In the genomic region with DNA sequence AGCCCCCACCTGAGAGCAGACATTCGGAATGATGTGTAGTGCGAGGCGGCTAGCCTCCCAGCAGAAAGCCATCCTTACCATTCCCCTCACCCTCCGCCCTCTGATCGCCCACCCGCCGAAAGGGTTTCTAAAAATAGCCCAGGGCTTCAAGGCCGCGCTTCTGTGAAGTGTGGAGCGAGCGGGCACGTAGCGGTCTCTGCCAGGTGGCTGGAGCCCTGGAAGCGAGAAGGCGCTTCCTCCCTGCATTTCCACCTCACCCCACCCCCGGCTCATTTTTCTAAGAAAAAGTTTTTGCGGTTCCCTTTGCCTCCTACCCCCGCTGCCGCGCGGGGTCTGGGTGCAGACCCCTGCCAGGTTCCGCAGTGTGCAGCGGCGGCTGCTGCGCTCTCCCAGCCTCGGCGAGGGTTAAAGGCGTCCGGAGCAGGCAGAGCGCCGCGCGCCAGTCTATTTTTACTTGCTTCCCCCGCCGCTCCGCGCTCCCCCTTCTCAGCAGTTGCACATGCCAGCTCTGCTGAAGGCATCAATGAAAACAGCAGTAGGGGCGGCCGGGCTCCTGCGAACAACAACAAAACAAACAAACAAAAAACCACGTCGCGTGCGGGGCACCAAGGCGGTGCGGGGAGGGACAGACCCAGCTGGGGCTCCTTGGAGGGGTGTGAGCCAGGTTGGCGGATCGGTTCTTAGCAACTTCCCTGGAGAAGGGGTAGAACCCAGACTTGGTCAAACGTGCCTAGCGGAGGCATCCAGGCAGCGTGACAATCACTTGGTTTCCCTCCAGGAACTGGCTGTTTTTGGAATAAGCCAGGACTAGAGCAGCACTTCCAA, we compare ENCODE assay signal across 13 cellular contexts. TPM values are rescaled to one million over a fixed set of nuclear protein-coding genes. Genes with fewer than 3 reads are reported as not detected.
DNase-seq lines count a peak whose midpoint lies in the region; ATAC-seq and TF ChIP-seq lines count a peak whose summit lies in the region.
"Had no signal": no experiment of that assay in that cellular context is flagged by ENCODE, and none has a peak within 500 bp of the region (broad histone marks: within the 10 kb centered on the region; RNA-seq: fewer than 3 reads in every experiment).

No MANE protein-coding gene starts in this region.

- intact Hi-C loops in cardiac septum (cut with DNase I) = loop anchor here (10.0 kb wide), 1 partner anchor 149 kb away; no protein-coding TSS in a partner anchor

- H3K4me1 Mint-ChIP-seq in T-helper 2 cell treated with Interferon-gamma antibody and Interleukin-4, amounts not matched to agents 5 μg/mL and 100 μg/mL, for 36 hours (ENCODE audit: low read depth) = no peaks in the 10 kb centered on the region
- H3K4me1 Mint-ChIP-seq in activated CD8-positive, alpha-beta memory T cell treated with anti-CD3 and anti-CD28 coated beads, Interleukin-2, amount 10 ng/mL, durations not matched to agents 7 days and 5 days = peaks cover 8% of the 10 kb centered on the region

- no peaks in the 10 kb centered on the region for H3K9me3 Mint-ChIP-seq in T-helper 2 cell treated with Interferon-gamma antibody and Interleukin-4, amounts not matched to agents 5 μg/mL and 100 μg/mL, for 36 hours
- no peaks in the 10 kb centered on the region for H3K9me3 Mint-ChIP-seq in activated CD8-positive, alpha-beta memory T cell treated with anti-CD3 and anti-CD28 coated beads, Interleukin-2, amount 10 ng/mL, durations not matched to agents 7 days and 5 days (ENCODE audit: low read depth)

- H3K27me3 ChIP-seq in H7 (ENCODE audit: control insufficient read depth, insufficient read depth, low read length) (peaks cover 75% of the 10 kb centered on the region), parathyroid adenoma (ENCODE audit: control insufficient read depth, insufficient read depth, low read length) (peaks cover 20% of the 10 kb centered on the region), HAP-1 (ENCODE audit: low read depth) (peaks cover 50% of the 10 kb centered on the region)

- H2AFZ ChIP-seq in parathyroid adenoma = peak overlapping the region; percentile 60

- peak overlapping the region; percentile 17 for H3K4me3 ChIP-seq in H7 (ENCODE audit: insufficient read depth, low read depth, low read length)
- H3K4me3 ChIP-seq in parathyroid adenoma (ENCODE audit: low read depth, low read length) = no peak overlapping the region
- no peak overlapping the region for H3K4me3 ChIP-seq in HAP-1

- H3K79me2 ChIP-seq in parathyroid adenoma = no peaks in the 10 kb centered on the region

- H3K36me3 ChIP-seq in H7 (replicated peaks; ENCODE audit: control insufficient read depth, insufficient read depth, low read length) = no peaks in the 10 kb centered on the region
- no peaks in the 10 kb centered on the region for H3K36me3 ChIP-seq in parathyroid adenoma (ENCODE audit: control insufficient read depth, insufficient read depth, low read length)
- no peaks in the 10 kb centered on the region for H3K36me3 ChIP-seq in HAP-1 (replicated peaks)
- H3K36me3 ChIP-seq: neutrophil had no signal

- H3K4me1 ChIP-seq in parathyroid adenoma (peaks cover 9% of the 10 kb centered on the region), HAP-1 (no peaks in the 10 kb centered on the region)

- CTCF ChIA-PET in activated CD8-positive, alpha-beta memory T cell treated with anti-CD3 and anti-CD28 coated beads, Interleukin-2, amount 10 ng/mL, durations not matched to agents 7 days and 5 days (lab: Charles Lee) = no interaction called here

- no peak overlapping the region for H3K27ac ChIP-seq in parathyroid adenoma
- H3K27ac ChIP-seq: HL-60, neutrophil had no signal

- no peak for TF ChIP-seq CTCF in parathyroid adenoma (IDR thresholded peaks at IDR 0.05)

- H3K4me3 Mint-ChIP-seq in T-helper 2 cell treated with Interferon-gamma antibody and Interleukin-4, amounts not matched to agents 5 μg/mL and 100 μg/mL, for 36 hours = no peak overlapping the region
- no peak overlapping the region for H3K4me3 Mint-ChIP-seq in activated CD8-positive, alpha-beta memory T cell treated with anti-CD3 and anti-CD28 coated beads, Interleukin-2, amount 10 ng/mL, durations not matched to agents 7 days and 5 days

- no peak for ATAC-seq in activated CD8-positive, alpha-beta memory T cell treated with anti-CD3 and anti-CD28 coated beads, Interleukin-2, amount 10 ng/mL, durations not matched to agents 7 days and 5 days

- DNase-seq in H7 = peak; percentile 68
- peak; percentile 48 for DNase-seq in NCI-H345 (lab: John Stamatoyannopoulos, UW)
- DNase-seq in cardiac septum (ENCODE audit: low spot score) = peak; percentile 83
- DNase-seq in HAP-1 (ENCODE audit: low spot score in 2 of 2) = no peak
- no peak for DNase-seq in T-helper 2 cell treated with Interferon-gamma antibody and Interleukin-4, amounts not matched to agents 5 μg/mL and 100 μg/mL, for 36 hours (ENCODE audit: low spot score)
- DNase-seq in activated gamma-delta T cell treated with Interleukin-2 at 50 U/mL for 16 hours = no peak
- DNase-seq in activated CD8-positive, alpha-beta memory T cell treated with anti-CD3 and anti-CD28 coated beads, Interleukin-2, amount 10 ng/mL, durations not matched to agents 7 days and 5 days = no peak
- DNase-seq: HCEC 1CT, NCI-H2081 treated with DMSO at 0.1 percent for 48 hours, SW 1271 had no signal

- H3K27ac Mint-ChIP-seq in T-helper 2 cell treated with Interferon-gamma antibody and Interleukin-4, amounts not matched to agents 5 μg/mL and 100 μg/mL, for 36 hours = no peak overlapping the region
- no peak overlapping the region for H3K27ac Mint-ChIP-seq in activated CD8-positive, alpha-beta memory T cell treated with anti-CD3 and anti-CD28 coated beads, Interleukin-2, amount 10 ng/mL, durations not matched to agents 7 days and 5 days

- in situ Hi-C loops in HAP-1 (cut with MboI; ENCODE audit: low sequenced_read_pairs) = no loop called here

- H3K4me2 ChIP-seq in parathyroid adenoma (ENCODE audit: low read length) = no peak overlapping the region

- peaks cover 59% of the 10 kb centered on the region for H3K27me3 Mint-ChIP-seq in T-helper 2 cell treated with Interferon-gamma antibody and Interleukin-4, amounts not matched to agents 5 μg/mL and 100 μg/mL, for 36 hours (ENCODE audit: low read depth)
- peaks cover 76% of the 10 kb centered on the region for H3K27me3 Mint-ChIP-seq in activated CD8-positive, alpha-beta memory T cell treated with anti-CD3 and anti-CD28 coated beads, Interleukin-2, amount 10 ng/mL, durations not matched to agents 7 days and 5 days

- H3K36me3 Mint-ChIP-seq in T-helper 2 cell treated with Interferon-gamma antibody and Interleukin-4, amounts not matched to agents 5 μg/mL and 100 μg/mL, for 36 hours (ENCODE audit: low read depth) = no peaks in the 10 kb centered on the region
- H3K36me3 Mint-ChIP-seq in activated CD8-positive, alpha-beta memory T cell treated with anti-CD3 and anti-CD28 coated beads, Interleukin-2, amount 10 ng/mL, durations not matched to agents 7 days and 5 days = no peaks in the 10 kb centered on the region

- H3K9ac ChIP-seq in parathyroid adenoma = no peak overlapping the region

- no peaks in the 10 kb centered on the region for H3K9me3 ChIP-seq in parathyroid adenoma (ENCODE audit: control insufficient read depth, low read length)
- no peaks in the 10 kb centered on the region for H3K9me3 ChIP-seq in HAP-1
- H3K9me3 ChIP-seq: neutrophil had no signal

RNA-seq across cellular contexts. Expression of gene PRMT8, which starts 2.4 kb away (rescaled TPM):
- 0.33 and 1.5 TPM in 2 replicates for total RNA-seq in H7 (2014; rRNA removed; shearing (Covaris generic))
- not detected for total RNA-seq in cardiac septum
- total RNA-seq in activated CD8-positive, alpha-beta memory T cell treated with anti-CD3 and anti-CD28 coated beads, Interleukin-2, amount 10 ng/mL, durations not matched to agents 7 days and 5 days = not detected

Comparison
In these comparisons a context has a peak if more than half of its experiments do, and no peak if none do; other contexts are left out.
1. DNase-seq: peak in H7 (single experiment), NCI-H345 (single experiment) and cardiac septum (single experiment); none in HAP-1 (0 of 2), T-helper 2 cell treated with Interferon-gamma antibody and Interleukin-4, amounts not matched to agents 5 μg/mL and 100 μg/mL, for 36 hours (single experiment), activated gamma-delta T cell treated with Interleukin-2 at 50 U/mL for 16 hours (single experiment) and activated CD8-positive, alpha-beta memory T cell treated with anti-CD3 and anti-CD28 coated beads, Interleukin-2, amount 10 ng/mL, durations not matched to agents 7 days and 5 days (single experiment).